ENCODE assay signal across 16 cellular contexts in genomic region chr5:26610581-26610980, GRCh38.
A peak's percentile ranks its signal among the peaks of the same experiment; 100 is the strongest.
DNase-seq lines count a peak whose midpoint lies in the region; ATAC-seq and TF ChIP-seq lines count a peak whose summit lies in the region.
"Had no signal": no experiment of that assay in that cellular context is flagged by ENCODE, and none has a peak within 500 bp of the region (broad histone marks: within the 10 kb centered on the region; RNA-seq: fewer than 3 reads in every experiment).

No MANE protein-coding gene starts in this region.

- no peak overlapping the region for H3K18ac ChIP-seq in neuronal stem cell (ENCODE audit: low read length)

- H2AK5ac ChIP-seq in neuronal stem cell (ENCODE audit: low read depth, low read length) = no peak overlapping the region

- H3K79me2 ChIP-seq in Karpas-422 (ENCODE audit: low read length) = no peaks in the 10 kb centered on the region

- H3K27ac ChIP-seq in Karpas-422 (ENCODE audit: low read length) = no peak overlapping the region
- H3K27ac ChIP-seq in RWPE1 = no peak overlapping the region
- no peak overlapping the region for H3K27ac ChIP-seq in neuronal stem cell (replicated peaks; ENCODE audit: low read length)
- H3K27ac ChIP-seq: GM23248 had no signal

- no peak overlapping the region for H2BK120ac ChIP-seq in neuronal stem cell (ENCODE audit: low read depth, low read length)

- H3K9me2 ChIP-seq in Karpas-422 (replicated peaks; ENCODE audit: insufficient read depth, low read length) = no peaks in the 10 kb centered on the region

- no CpG with 5 or more reads among the region's 1 CpG for WGBS in neuronal stem cell (ENCODE audit: extremely low coverage in 2 of 2, insufficient read length in 2 of 2, insufficient replicate concordance in 1 of 2), 2 donors

- 0 out of 2 replicates have a peak, but pooled peaks have one; percentile 1 for TF ChIP-seq CTCF in RWPE1 (conservative IDR thresholded peaks at IDR 0.05; ENCODE audit: low read depth)

- H2BK5ac ChIP-seq in neuronal stem cell (ENCODE audit: low read length) = no peak overlapping the region

- H3K9ac ChIP-seq in Karpas-422 (ENCODE audit: low read length) (no peak overlapping the region), neuronal stem cell (ENCODE audit: low read depth, low read length, poor library complexity) (no peak overlapping the region)
- H3K9ac ChIP-seq: GM23248 had no signal

- peaks cover 3% of the 10 kb centered on the region; the same call in 1 of the 2 replicates for H3K9me3 ChIP-seq in Karpas-422 (ENCODE audit: low read length)
- H3K9me3 ChIP-seq in neuronal stem cell (replicated peaks in 1 of 2; ENCODE audit: control insufficient read depth in 2 of 2, insufficient read depth in 1 of 2, low read depth in 1 of 2, low read length in 2 of 2) = no peaks in the 10 kb centered on the region

- H3K27me3 ChIP-seq in Karpas-422 (ENCODE audit: low read length) = no peaks in the 10 kb centered on the region
- H3K27me3 ChIP-seq in neuronal stem cell (ENCODE audit: control insufficient read depth in 3 of 3, insufficient read depth in 3 of 3, low read depth in 1 of 3, low read length in 3 of 3) = no peaks in the 10 kb centered on the region

- H4K91ac ChIP-seq in neuronal stem cell (ENCODE audit: low read depth, low read length, poor library complexity) = no peak overlapping the region

- H3K4me1 ChIP-seq in Karpas-422 (ENCODE audit: low read length) = no peaks in the 10 kb centered on the region
- no peaks in the 10 kb centered on the region for H3K4me1 ChIP-seq in neuronal stem cell (ENCODE audit: control insufficient read depth in 2 of 2, insufficient read depth in 1 of 2, low read depth in 1 of 2, low read length in 2 of 2)

- no peak overlapping the region for H3K14ac ChIP-seq in neuronal stem cell (ENCODE audit: low read length)

- no peaks in the 10 kb centered on the region for H3K36me3 ChIP-seq in Karpas-422 (ENCODE audit: insufficient read depth, low read length)
- H3K36me3 ChIP-seq in neuronal stem cell (replicated peaks in 1 of 2; ENCODE audit: control insufficient read depth in 2 of 2, insufficient read depth in 2 of 2, low read length in 2 of 2) = no peaks in the 10 kb centered on the region

- no peak overlapping the region for H3K4ac ChIP-seq in neuronal stem cell (ENCODE audit: low read length)

- no peak overlapping the region for H2BK12ac ChIP-seq in neuronal stem cell (ENCODE audit: low read length)

- H3K4me2 ChIP-seq in Karpas-422 (ENCODE audit: low read depth, low read length, poor library complexity, severe bottlenecking) (no peak overlapping the region), neuronal stem cell (ENCODE audit: insufficient read depth, low read length, poor library complexity, severe bottlenecking) (no peak overlapping the region)

- H4K20me1 ChIP-seq in Karpas-422 (ENCODE audit: insufficient read depth, low read depth, low read length) = no peaks in the 10 kb centered on the region

- no peaks in the 10 kb centered on the region for H3K79me1 ChIP-seq in neuronal stem cell (ENCODE audit: low read depth, low read length)

- H3K23ac ChIP-seq in neuronal stem cell (ENCODE audit: low read depth, low read length, poor library complexity) = no peak overlapping the region

- H3K4me3 ChIP-seq in Karpas-422 (ENCODE audit: low read length) (no peak overlapping the region), neuronal stem cell (ENCODE audit: low read length in 2 of 2) (no peak overlapping the region)
- H3K4me3 ChIP-seq: GM12878, GM23248 had no signal

- no peak overlapping the region for H4K8ac ChIP-seq in neuronal stem cell (ENCODE audit: low read depth, low read length)

- CTCF ChIA-PET in RWPE1 (lab: Yijun Ruan, JAX) = no interaction called here

- H2BK15ac ChIP-seq in neuronal stem cell (ENCODE audit: low read length) = no peak overlapping the region

- H2AFZ ChIP-seq in Karpas-422 (ENCODE audit: low read length) (peak overlapping the region; percentile 43; the same call in 1 of the 2 replicates), neuronal stem cell (ENCODE audit: low read length) (peak overlapping the region; percentile 64)
- H2AFZ ChIP-seq: GM23248 had no signal

- POLR2A ChIA-PET in RWPE1 (lab: Yijun Ruan, JAX; ENCODE audit: low non-redundant PET) = no interaction called here

- no peak for ATAC-seq in HG03159 (IDR thresholded peaks at IDR 0.05; ENCODE audit: unreplicated experiment)
- ATAC-seq: CD8-positive, alpha-beta T cell; GM12878 had no signal

- DNase-seq in Karpas-422 (no peak), RWPE1 (ENCODE audit: low spot score) (no peak), neuronal stem cell (ENCODE audit: low spot score) (no peak), NCI-H82 treated with DMSO at 0.1 percent for 48 hours (lab: John Stamatoyannopoulos, UW; ENCODE audit: unreplicated experiment) (no peak), activated gamma-delta T cell (lab: John Stamatoyannopoulos, UW) (no peak)
- DNase-seq: C1 segment of cervical spinal cord; CD8-positive, alpha-beta T cell; DMS 273 treated with DMSO at 0.1 percent for 48 hours; DMS79; EL; GDM1; GM23248; H7; HCEC 1CT had no signal
